8 cellular contexts compared by ENCODE assay signal in genomic region chr11:1263036-1263435, GRCh38. TPM values are rescaled to one million over a fixed set of nuclear protein-coding genes. Genes with fewer than 3 reads are reported as not detected.
DNase-seq lines count a peak whose midpoint lies in the region; ATAC-seq and TF ChIP-seq lines count a peak whose summit lies in the region.

No MANE protein-coding gene starts in this region.

- H3K18ac ChIP-seq in H9 (ENCODE audit: insufficient read length, low read depth, low read length) = no peak overlapping the region

- peaks cover 12% of the 10 kb centered on the region for H3K9me3 Mint-ChIP-seq in activated naive CD8-positive, alpha-beta T cell treated with anti-CD3 and anti-CD28 coated beads, Interleukin-2, amount 50 U/mL, for 24 hours
- H3K9me3 Mint-ChIP-seq in H9 = peaks cover 19 to 23% of the 10 kb centered on the region in 2 experiments

- DNase-seq in activated naive CD4-positive, alpha-beta T cell treated with Interleukin-2 at 50 U/mL for 16 hours = peak; percentile 12
- no peak for DNase-seq in activated naive CD4-positive, alpha-beta T cell treated with anti-CD3 and anti-CD28 coated beads, Interleukin-2, amount 50 U/mL, for 16 hours
- DNase-seq in activated naive CD8-positive, alpha-beta T cell treated with anti-CD3 and anti-CD28 coated beads, Interleukin-2, amount 50 U/mL, for 24 hours = peak; percentile 22
- DNase-seq in vagina (ENCODE audit: extremely low spot score in 2 of 2) (no peak), H9 (no peak)

- H3K4me3 ChIP-seq in liver (ENCODE audit: low read depth in 1 of 3, low read length in 3 of 3) = no peak overlapping the region
- H3K4me3 ChIP-seq in vagina = peak overlapping the region; percentile 48 to 49

- peaks cover 10% of the 10 kb centered on the region for H3K36me3 Mint-ChIP-seq in activated naive CD8-positive, alpha-beta T cell treated with anti-CD3 and anti-CD28 coated beads, Interleukin-2, amount 50 U/mL, for 24 hours (ENCODE audit: low read depth)
- H3K36me3 Mint-ChIP-seq in H9 (ENCODE audit: insufficient read depth in 1 of 3, low read depth in 3 of 3) = peaks cover 11 to 13% (median 12%) of the 10 kb centered on the region in 3 experiments

- peak overlapping the region; percentile 77 for H3K4me3 Mint-ChIP-seq in activated naive CD8-positive, alpha-beta T cell treated with anti-CD3 and anti-CD28 coated beads, Interleukin-2, amount 50 U/mL, for 24 hours
- no peak overlapping the region; a peak in 2 of 5 replicates for H3K4me3 Mint-ChIP-seq in H9

- H3K27ac Mint-ChIP-seq in activated naive CD8-positive, alpha-beta T cell treated with anti-CD3 and anti-CD28 coated beads, Interleukin-2, amount 50 U/mL, for 24 hours = peak overlapping the region; percentile 75
- H3K27ac Mint-ChIP-seq in H9 = no peak overlapping the region

- H2BK120ac ChIP-seq in H9 (ENCODE audit: low read depth, low read length, poor library complexity, severe bottlenecking) = no peak overlapping the region

- no peaks in the 10 kb centered on the region for H3K9me3 ChIP-seq in liver (ENCODE audit: control insufficient read depth in 4 of 4, low read length in 3 of 4)
- no peaks in the 10 kb centered on the region for H3K9me3 ChIP-seq in vagina
- H3K9me3 ChIP-seq in H9 (ENCODE audit: control insufficient read depth, low read depth, low read length) = no peaks in the 10 kb centered on the region

- intact Hi-C loops in vagina (cut with DNase I) = no loop called here

- no peak overlapping the region for H3K14ac ChIP-seq in H9 (ENCODE audit: insufficient read depth, low read length)

- H4K5ac ChIP-seq in H9 (ENCODE audit: insufficient read length, low read depth, low read length) = no peak overlapping the region

- TF ChIP-seq CTCF in liver (IDR thresholded peaks at IDR 0.05; ENCODE audit: low read depth, low read length, missing input control) (no peak), vagina (IDR thresholded peaks at IDR 0.05) (no peak), H9 (conservative IDR thresholded peaks at IDR 0.05) (no peak)

- H2BK20ac ChIP-seq in H9 (ENCODE audit: low read depth, low read length, poor library complexity, severe bottlenecking) = no peak overlapping the region

- H2AFZ ChIP-seq in H9 (ENCODE audit: low read length) = no peak overlapping the region

- no peak overlapping the region for H3T11ph ChIP-seq in H9 (ENCODE audit: low read length)

- H3K56ac ChIP-seq in H9 (ENCODE audit: insufficient read length, low read depth, low read length) = no peak overlapping the region

- no peak for TF ChIP-seq POLR2A in vagina (IDR thresholded peaks at IDR 0.05)

- H3K4ac ChIP-seq in H9 (ENCODE audit: low read depth, low read length) = no peak overlapping the region

- H4K91ac ChIP-seq in H9 (ENCODE audit: insufficient read length, low read depth, low read length) = no peak overlapping the region

- H3K23me2 ChIP-seq in H9 (ENCODE audit: insufficient read length, low read depth, low read length, poor library complexity, severe bottlenecking) = no peaks in the 10 kb centered on the region

- H3K27ac ChIP-seq in liver (ENCODE audit: low read depth in 1 of 2, low read length in 2 of 2) (peak overlapping the region; percentile 4 to 67), vagina (peak overlapping the region; percentile 74), H9 (ENCODE audit: insufficient read length, low read depth, low read length) (no peak overlapping the region)

- H3K4me1 ChIP-seq in liver (ENCODE audit: control insufficient read depth in 4 of 4, insufficient read depth in 4 of 4, low read length in 3 of 4) = peaks cover 8 to 18% (median 14%) of the 10 kb centered on the region in 4 donors
- peaks cover 19% of the 10 kb centered on the region for H3K4me1 ChIP-seq in vagina
- no peaks in the 10 kb centered on the region for H3K4me1 ChIP-seq in H9 (ENCODE audit: insufficient read depth, low read length)

- H4K8ac ChIP-seq in H9 (replicated peaks; ENCODE audit: insufficient read length, low read depth, low read length) = no peak overlapping the region

- H3K4me1 Mint-ChIP-seq in activated naive CD8-positive, alpha-beta T cell treated with anti-CD3 and anti-CD28 coated beads, Interleukin-2, amount 50 U/mL, for 24 hours = peaks cover 17% of the 10 kb centered on the region
- H3K4me1 Mint-ChIP-seq in H9 = peaks cover 2 to 19% of the 10 kb centered on the region in 2 experiments

- H3K36me3 ChIP-seq in liver (ENCODE audit: control insufficient read depth in 4 of 4, insufficient read depth in 3 of 4, low read depth in 1 of 4, low read length in 3 of 4) = no peaks in the 10 kb centered on the region
- H3K36me3 ChIP-seq in vagina = no peaks in the 10 kb centered on the region

- H3K23ac ChIP-seq in H9 (ENCODE audit: insufficient read length, low read depth, low read length) = no peak overlapping the region

- no peak overlapping the region for H3K4me2 ChIP-seq in H9 (ENCODE audit: insufficient read depth, insufficient read length, low read length)

- no peaks in the 10 kb centered on the region for H3K79me1 ChIP-seq in H9 (ENCODE audit: insufficient read depth, low read depth, low read length, poor library complexity, severe bottlenecking)

- no peak overlapping the region for H2BK5ac ChIP-seq in H9 (ENCODE audit: insufficient read length, low read length)

- no peaks in the 10 kb centered on the region for H3K27me3 Mint-ChIP-seq in activated naive CD8-positive, alpha-beta T cell treated with anti-CD3 and anti-CD28 coated beads, Interleukin-2, amount 50 U/mL, for 24 hours
- H3K27me3 Mint-ChIP-seq in H9 (ENCODE audit: low read depth) = peaks cover 5% of the 10 kb centered on the region; the same call in 1 of the 2 replicates

- H3K79me2 ChIP-seq in H9 (ENCODE audit: insufficient read depth, low read length) = no peaks in the 10 kb centered on the region

- WGBS in liver = 49% methylated on average over 8 of the region's 8 CpGs
- no CpG with 5 or more reads among the region's 8 CpGs for WGBS in H9 (ENCODE audit: extremely low coverage, insufficient read length, low lambda C conversion rate)

- peak; percentile 44 for ATAC-seq in activated naive CD8-positive, alpha-beta T cell treated with anti-CD3 and anti-CD28 coated beads, Interleukin-2, amount 50 U/mL, for 24 hours
- ATAC-seq in HG03280 (IDR thresholded peaks at IDR 0.05; ENCODE audit: unreplicated experiment) = no peak
- no peak for ATAC-seq in HG03342 (IDR thresholded peaks at IDR 0.05; ENCODE audit: unreplicated experiment)

- no peaks in the 10 kb centered on the region for H4K20me1 ChIP-seq in H9 (ENCODE audit: control insufficient read depth, insufficient read depth, insufficient read length)

- no peak for TF ChIP-seq RAD21 in liver (IDR thresholded peaks at IDR 0.05)

- H2BK12ac ChIP-seq in H9 (ENCODE audit: insufficient read length, low read depth, low read length) = no peak overlapping the region

- H3K27me3 ChIP-seq in liver (ENCODE audit: control insufficient read depth in 4 of 4, insufficient read depth in 4 of 4, low read length in 3 of 4) (no peaks in the 10 kb centered on the region), vagina (no peaks in the 10 kb centered on the region), H9 (ENCODE audit: insufficient read depth, low read length) (no peaks in the 10 kb centered on the region)

- no peak overlapping the region for H3K9ac ChIP-seq in liver (ENCODE audit: low read depth in 1 of 2, low read length in 2 of 2)
- H3K9ac ChIP-seq in H9 (ENCODE audit: extremely low read depth, insufficient read length, low read length) = no peak overlapping the region

- no peak overlapping the region for H2AK5ac ChIP-seq in H9 (ENCODE audit: insufficient read length, low read length)

- H2BK15ac ChIP-seq in H9 (ENCODE audit: low read depth, low read length) = no peak overlapping the region

TF ChIP-seq in liver, 16 proteins besides CTCF, POLR2A, EP300 and RAD21 (continues in another document):
- TF ChIP-seq FOXA1 (IDR thresholded peaks at IDR 0.05) (no peak), SP1 (IDR thresholded peaks at IDR 0.05) (no peak), ATF3 (IDR thresholded peaks at IDR 0.05) (no peak), GABPA (IDR thresholded peaks at IDR 0.05 in 1 of 2, conservative IDR thresholded peaks at IDR 0.05 in 1 of 2) (no peak), YY1 (IDR thresholded peaks at IDR 0.05) (no peak), HNF4G (IDR thresholded peaks at IDR 0.05) (no peak), EGR1 (IDR thresholded peaks at IDR 0.05; ENCODE audit: low read depth in 2 of 2) (no peak), HNF4A (conservative IDR thresholded peaks at IDR 0.05) (no peak), FOXA2 (IDR thresholded peaks at IDR 0.05) (no peak), TAF1 (conservative IDR thresholded peaks at IDR 0.05) (no peak), JUND (IDR thresholded peaks at IDR 0.05) (no peak)
- TF ChIP-seq, protein P1, sequence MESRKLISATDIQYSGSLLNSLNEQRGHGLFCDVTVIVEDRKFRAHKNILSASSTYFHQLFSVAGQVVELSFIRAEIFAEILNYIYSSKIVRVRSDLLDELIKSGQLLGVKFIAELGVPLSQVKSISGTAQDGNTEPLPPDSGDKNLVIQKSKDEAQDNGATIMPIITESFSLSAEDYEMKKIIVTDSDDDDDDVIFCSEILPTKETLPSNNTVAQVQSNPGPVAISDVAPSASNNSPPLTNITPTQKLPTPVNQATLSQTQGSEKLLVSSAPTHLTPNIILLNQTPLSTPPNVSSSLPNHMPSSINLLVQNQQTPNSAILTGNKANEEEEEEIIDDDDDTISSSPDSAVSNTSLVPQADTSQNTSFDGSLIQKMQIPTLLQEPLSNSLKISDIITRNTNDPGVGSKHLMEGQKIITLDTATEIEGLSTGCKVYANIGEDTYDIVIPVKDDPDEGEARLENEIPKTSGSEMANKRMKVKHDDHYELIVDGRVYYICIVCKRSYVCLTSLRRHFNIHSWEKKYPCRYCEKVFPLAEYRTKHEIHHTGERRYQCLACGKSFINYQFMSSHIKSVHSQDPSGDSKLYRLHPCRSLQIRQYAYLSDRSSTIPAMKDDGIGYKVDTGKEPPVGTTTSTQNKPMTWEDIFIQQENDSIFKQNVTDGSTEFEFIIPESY (IDR thresholded peaks at IDR 0.05) = no peak
- TF ChIP-seq, protein P2, sequence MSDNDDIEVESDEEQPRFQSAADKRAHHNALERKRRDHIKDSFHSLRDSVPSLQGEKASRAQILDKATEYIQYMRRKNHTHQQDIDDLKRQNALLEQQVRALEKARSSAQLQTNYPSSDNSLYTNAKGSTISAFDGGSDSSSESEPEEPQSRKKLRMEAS (IDR thresholded peaks at IDR 0.05) = no peak

RNA-seq across cellular contexts. Expression of gene MUC5B, which starts 40.2 kb away (rescaled TPM):
- total RNA-seq in liver (under 1 TPM in 1 of 2 donors, not detected in 1; 0.50 TPM), vagina (0.25 TPM), H9 (2021) (0.02 TPM in 1 of 2 replicates, not detected in the other)
- under 1 TPM; 0.17 to 0.95 TPM for polyA plus RNA-seq in liver

RNA-seq across cellular contexts. Expression of gene TOLLIP, which starts 46.4 kb away (rescaled TPM):
- 10 to 100 TPM; 27.5 to 73.5 TPM for total RNA-seq in liver
- polyA plus RNA-seq in liver = 100 to 1,000 TPM in 1 of 2 donors, 10 to 100 TPM in 1; 72.4 to 102 TPM
- total RNA-seq in vagina = 52.5 TPM
- total RNA-seq in H9 (2021) = 32.3 and 32.4 TPM in 2 replicates

Comparison
In these comparisons a context has a peak if more than half of its experiments do, and no peak if none do; other contexts are left out.
1. DNase-seq: peak in activated naive CD4-positive, alpha-beta T cell treated with Interleukin-2 at 50 U/mL for 16 hours (single experiment) and activated naive CD8-positive, alpha-beta T cell treated with anti-CD3 and anti-CD28 coated beads, Interleukin-2, amount 50 U/mL, for 24 hours (single experiment); none in activated naive CD4-positive, alpha-beta T cell treated with anti-CD3 and anti-CD28 coated beads, Interleukin-2, amount 50 U/mL, for 16 hours (single experiment), vagina (0 of 2) and H9 (single experiment).
2. H3K4me3 ChIP-seq: peak in vagina (2 of 2); none in liver (0 of 3).